ENCODE assay signal across 19 cellular contexts in genomic region chr5:179377421-179378115, GRCh38. TPM values are rescaled to one million over a fixed set of nuclear protein-coding genes. Genes with fewer than 3 reads are reported as not detected.
DNase-seq lines count a peak whose midpoint lies in the region; ATAC-seq and TF ChIP-seq lines count a peak whose summit lies in the region.
"Had no signal": no experiment of that assay in that cellular context is flagged by ENCODE, and none has a peak within 500 bp of the region (broad histone marks: within the 10 kb centered on the region; RNA-seq: fewer than 3 reads in every experiment).

No MANE protein-coding gene starts in this region.

- no peaks in the 10 kb centered on the region for H4K20me1 ChIP-seq in smooth muscle cell (ENCODE audit: low read depth)

- H3K9ac ChIP-seq in adipocyte (ENCODE audit: low read length), result peak overlapping the region; percentile 64
- no peak overlapping the region for H3K9ac ChIP-seq in mesenchymal stem cell (ENCODE audit: low read length)
- H3K9ac ChIP-seq in smooth muscle cell (ENCODE audit: low read depth), result peak overlapping the region; percentile 54

- TF ChIP-seq CTCF in smooth muscle cell (IDR thresholded peaks at IDR 0.05; ENCODE audit: borderline replicate concordance, insufficient read depth, poor library complexity, severe bottlenecking) (no peak), MCF 10A (IDR thresholded peaks at IDR 0.05; ENCODE audit: unreplicated experiment) (no peak)

- no peak overlapping the region for H3K27ac ChIP-seq in mesenchymal stem cell (ENCODE audit: low read length, poor library complexity, severe bottlenecking)
- H3K27ac ChIP-seq in smooth muscle cell (ENCODE audit: low read depth), result peak overlapping the region; percentile 88

- 80% methylated on average over 17 of the region's 17 CpGs for WGBS in mesenchymal stem cell
- WGBS in smooth muscle cell (ENCODE audit: low lambda C conversion rate), result 93% methylated on average over 17 of the region's 17 CpGs

- peaks cover 2% of the 10 kb centered on the region for H3K9me3 ChIP-seq in adipocyte (ENCODE audit: control insufficient read depth, low read length)
- no peaks in the 10 kb centered on the region for H3K9me3 ChIP-seq in mesenchymal stem cell (ENCODE audit: control insufficient read depth, low read length)
- no peaks in the 10 kb centered on the region for H3K9me3 ChIP-seq in smooth muscle cell (replicated peaks; ENCODE audit: low read depth)

- H3K14ac ChIP-seq in mesenchymal stem cell (ENCODE audit: low read length in 2 of 2), result peak overlapping the region in 1 of 2 experiments; percentile 87

- H3K36me3 Mint-ChIP-seq in MCF 10A (ENCODE audit: insufficient read depth, unreplicated experiment), result peaks cover 5% of the 10 kb centered on the region
- H3K36me3 Mint-ChIP-seq: T-cell had no signal

- H2AFZ ChIP-seq in mesenchymal stem cell (ENCODE audit: low read depth, low read length) (no peak overlapping the region), smooth muscle cell (ENCODE audit: low read depth) (no peak overlapping the region)

- peak overlapping the region; percentile 64 for H2BK15ac ChIP-seq in mesenchymal stem cell (ENCODE audit: low read depth, poor library complexity, severe bottlenecking)

- peak overlapping the region; percentile 31 to 95 for H2BK12ac ChIP-seq in mesenchymal stem cell (ENCODE audit: low read length in 2 of 2)

- H3K27ac Mint-ChIP-seq in MCF 10A (ENCODE audit: low read depth, unreplicated experiment), result no peak overlapping the region
- H3K27ac Mint-ChIP-seq: T-cell had no signal

- H4K8ac ChIP-seq in mesenchymal stem cell (ENCODE audit: low read length), result peak overlapping the region; percentile 73

- H4K91ac ChIP-seq in mesenchymal stem cell (ENCODE audit: low read length), result peak overlapping the region; percentile 80

- H3K23ac ChIP-seq in mesenchymal stem cell (ENCODE audit: low read length in 2 of 2), result peak overlapping the region in 1 of 2 experiments; percentile 3

- no TSS peak for BruUV-seq in MCF 10A (replicated peaks; lab: Mats Ljungman, UMichigan)

- POLR2A ChIA-PET in MCF 10A (lab: Yijun Ruan, JAX), result no interaction called here

- DNase-seq in H7, result peak; percentile 51
- no peak for DNase-seq in adipocyte (ENCODE audit: low read depth)
- DNase-seq in mesenchymal stem cell, result no peak
- no peak for DNase-seq in smooth muscle cell (lab: John Stamatoyannopoulos, UW; ENCODE audit: unreplicated experiment)
- DNase-seq in activated CD8-positive, alpha-beta memory T cell treated with anti-CD3 and anti-CD28 coated beads for 24 hours, result no peak
- DNase-seq in OCI-M1 (lab: John Stamatoyannopoulos, UW), result no peak
- DNase-seq in MCF 10A (ENCODE audit: unreplicated experiment), result no peak
- DNase-seq: activated naive CD4-positive, alpha-beta T cell treated with anti-CD3 and anti-CD28 coated beads, Interleukin-2, amount 50 U/mL, for 16 hours; anterior cingulate cortex; DMS 273 treated with DMSO at 0.1 percent for 48 hours; erythroblast; GDM1; KG1; NCI-H1694 treated with DMSO at 0.1 percent for 48 hours; nucleus accumbens had no signal

- no peak overlapping the region for H3K4me2 ChIP-seq in mesenchymal stem cell (ENCODE audit: low read length, poor library complexity, severe bottlenecking)
- H3K4me2 ChIP-seq in smooth muscle cell, result peak overlapping the region; percentile 74

- H3K79me1 ChIP-seq in mesenchymal stem cell (replicated peaks; ENCODE audit: low read length, poor library complexity, severe bottlenecking), result no peaks in the 10 kb centered on the region

- H3K27me3 ChIP-seq in H7 (ENCODE audit: control insufficient read depth, insufficient read depth, low read length) (no peaks in the 10 kb centered on the region), adipocyte (replicated peaks; ENCODE audit: control insufficient read depth, insufficient read depth, low read length) (no peaks in the 10 kb centered on the region), mesenchymal stem cell (ENCODE audit: control insufficient read depth in 1 of 2, insufficient read depth in 1 of 2, low read length in 2 of 2) (no peaks in the 10 kb centered on the region), smooth muscle cell (ENCODE audit: low read depth) (no peaks in the 10 kb centered on the region)

- H3F3A ChIP-seq in smooth muscle cell (ENCODE audit: low read depth), result peaks cover 4% of the 10 kb centered on the region

- peaks cover 8% of the 10 kb centered on the region for H3K9me3 Mint-ChIP-seq in MCF 10A (ENCODE audit: unreplicated experiment)
- H3K9me3 Mint-ChIP-seq: T-cell had no signal

- H3K18ac ChIP-seq in mesenchymal stem cell (ENCODE audit: low read depth in 1 of 2, low read length in 2 of 2), result peak overlapping the region in 1 of 2 experiments; percentile 82

- peaks cover 16% of the 10 kb centered on the region for H3K4me1 Mint-ChIP-seq in MCF 10A (ENCODE audit: insufficient read depth, unreplicated experiment)
- H3K4me1 Mint-ChIP-seq: T-cell had no signal

- H3K4ac ChIP-seq in mesenchymal stem cell (ENCODE audit: low read depth in 1 of 2, low read length in 2 of 2), result peak overlapping the region; percentile 60 to 80

- H2BK5ac ChIP-seq in mesenchymal stem cell (ENCODE audit: low read depth, low read length, poor library complexity, severe bottlenecking), result no peak overlapping the region

- CTCF ChIA-PET in MCF 10A (lab: Yijun Ruan, JAX), result no interaction called here

- ATAC-seq in HG03520 (IDR thresholded peaks at IDR 0.05; ENCODE audit: unreplicated experiment), result no peak
- ATAC-seq: T-cell had no signal

- H3K4me1 ChIP-seq in adipocyte (ENCODE audit: control insufficient read depth, insufficient read depth, low read length), result peaks cover 36% of the 10 kb centered on the region
- H3K4me1 ChIP-seq in mesenchymal stem cell (ENCODE audit: control insufficient read depth, insufficient read depth, low read depth, low read length), result no peaks in the 10 kb centered on the region
- peaks cover 8% of the 10 kb centered on the region for H3K4me1 ChIP-seq in smooth muscle cell (ENCODE audit: low read depth)

- intact Hi-C loops in MCF 10A (cut with micrococcal nuclease), result no loop called here

- H3K4me3 ChIP-seq in H7 (ENCODE audit: insufficient read depth, low read depth, low read length) (no peak overlapping the region), adipocyte (ENCODE audit: low read length) (peak overlapping the region; percentile 43), mesenchymal stem cell (ENCODE audit: insufficient read depth in 1 of 2, low read depth in 1 of 2, low read length in 2 of 2) (no peak overlapping the region), smooth muscle cell (no peak overlapping the region)
- H3K4me3 ChIP-seq: lung had no signal

- no peak overlapping the region for H2AK5ac ChIP-seq in mesenchymal stem cell (ENCODE audit: low read length, severe bottlenecking)

- H3K79me2 ChIP-seq in smooth muscle cell (ENCODE audit: low read depth), result no peaks in the 10 kb centered on the region

- no peak overlapping the region for H2BK120ac ChIP-seq in mesenchymal stem cell (ENCODE audit: low read depth, low read length)

- no peak overlapping the region for H3K4me3 Mint-ChIP-seq in MCF 10A (ENCODE audit: unreplicated experiment)
- H3K4me3 Mint-ChIP-seq: T-cell had no signal

- no peaks in the 10 kb centered on the region for H3K36me3 ChIP-seq in H7 (replicated peaks; ENCODE audit: control insufficient read depth, insufficient read depth, low read length)
- H3K36me3 ChIP-seq in adipocyte (ENCODE audit: control insufficient read depth, insufficient read depth, low read length, severe bottlenecking), result no peaks in the 10 kb centered on the region
- H3K36me3 ChIP-seq in mesenchymal stem cell (ENCODE audit: control insufficient read depth in 1 of 2, insufficient read depth in 2 of 2, low read depth in 1 of 2, low read length in 2 of 2), result no peaks in the 10 kb centered on the region
- no peaks in the 10 kb centered on the region for H3K36me3 ChIP-seq in smooth muscle cell (ENCODE audit: low read depth)

- H3K27me3 Mint-ChIP-seq in MCF 10A (ENCODE audit: insufficient read depth, unreplicated experiment), result no peaks in the 10 kb centered on the region

RNA-seq across cellular contexts. Expression of gene ADAMTS2, which starts 32.3 kb away (rescaled TPM):
- 1.7 and 2.2 TPM in 2 replicates for total RNA-seq in H7 (2014; rRNA removed; shearing (Covaris generic))
- 46.7 TPM for polyA plus RNA-seq in mesenchymal stem cell (2013, experiment 1 of 2)
- polyA plus RNA-seq in mesenchymal stem cell (2013, experiment 2 of 2), result 45.4 TPM
- total RNA-seq in smooth muscle cell (22.8 and 32.0 TPM in 2 replicates), MCF 10A (2022) (0.17 TPM in 1 of 2 replicates, not detected in the other)
- 25.3 and 37.5 TPM in 2 replicates for polyA plus RNA-seq in smooth muscle cell
- total RNA-seq: HT-29 had no signal
